Comparison of ENCODE assay signal across 7 cellular contexts in genomic region chr2:221624475-221624874, GRCh38.
"Had no signal": no experiment of that assay in that cellular context is flagged by ENCODE, and none has a peak within 500 bp of the region (broad histone marks: within the 10 kb centered on the region; RNA-seq: fewer than 3 reads in every experiment).

No MANE protein-coding gene starts in this region.

- FAIRE-seq: H54, HTR-8/SVneo had no signal

- DNase-seq: GOT3, H9, HCEC 1CT had no signal

- H3K4me3 Mint-ChIP-seq: H9, IgD-negative memory B cell had no signal

- H3K4me1 Mint-ChIP-seq: IgD-negative memory B cell had no signal

- H3K27ac Mint-ChIP-seq: IgD-negative memory B cell had no signal

- H3K9ac ChIP-seq: GM23248 had no signal

- H3K27me3 Mint-ChIP-seq: IgD-negative memory B cell had no signal

- H3K27ac ChIP-seq: GM23248 had no signal

- H3K36me3 Mint-ChIP-seq: IgD-negative memory B cell had no signal

- H3K4me3 ChIP-seq: GM23248 had no signal

- H3K9me3 Mint-ChIP-seq: H9, IgD-negative memory B cell had no signal

- H2AFZ ChIP-seq: GM23248 had no signal
